In genomic region chr1:39094685-39095084, GRCh38 we compare ENCODE assay signal across 1 cellular context.
A peak's percentile ranks its signal among the peaks of the same experiment; 100 is the strongest.
TF ChIP-seq lines count a peak whose summit lies in the region.

No MANE protein-coding gene starts in this region.

TF ChIP-seq in HepG2, 621 proteins besides CTCF, POLR2A, EP300 and RAD21 (continued from another document and continues in another):
- TF ChIP-seq PBX3 (CRISPR knock-in tag; IDR thresholded peaks at IDR 0.05; ENCODE audit: borderline replicate concordance) (no peak), ZNF644 (CRISPR knock-in tag; IDR thresholded peaks at IDR 0.05; ENCODE audit: low read depth) (no peak), ZNF207 (IDR thresholded peaks at IDR 0.05; ENCODE audit: borderline replicate concordance) (no peak), KMT2A (CRISPR knock-in tag; IDR thresholded peaks at IDR 0.05) (no peak), ZNF101 (CRISPR knock-in tag; IDR thresholded peaks at IDR 0.05; ENCODE audit: borderline replicate concordance, low read depth) (no peak), KDM1A (CRISPR knock-in tag; IDR thresholded peaks at IDR 0.05) (peak; percentile 25; the same call in 1 of the 2 replicates), KDM3A (CRISPR knock-in tag; IDR thresholded peaks at IDR 0.05; ENCODE audit: low read depth) (no peak), GTF2F1 (IDR thresholded peaks at IDR 0.05; ENCODE audit: low read length) (no peak), THAP11 (CRISPR knock-in tag; IDR thresholded peaks at IDR 0.05) (no peak), PRPF4 (IDR thresholded peaks at IDR 0.05; ENCODE audit: low read depth, low read length, poor library complexity, severe bottlenecking) (no peak), SRSF9 (IDR thresholded peaks at IDR 0.05; ENCODE audit: borderline replicate concordance, insufficient read depth, low read depth, low read length, poor library complexity, severe bottlenecking) (no peak), ZFP36L2 (CRISPR knock-in tag; IDR thresholded peaks at IDR 0.05) (no peak), ETV5 (CRISPR knock-in tag; IDR thresholded peaks at IDR 0.05; ENCODE audit: borderline replicate concordance) (peak; percentile 35; the same call in 1 of the 2 replicates), STAG1 (CRISPR knock-in tag; IDR thresholded peaks at IDR 0.05) (no peak), ZFP62 (CRISPR knock-in tag; IDR thresholded peaks at IDR 0.05) (no peak), ZNF232 (CRISPR knock-in tag; IDR thresholded peaks at IDR 0.05; ENCODE audit: borderline replicate concordance) (no peak), SMAD1 (CRISPR knock-in tag; IDR thresholded peaks at IDR 0.05; ENCODE audit: borderline replicate concordance, low read depth) (no peak), TRIM22 (IDR thresholded peaks at IDR 0.05) (no peak), FOXP1 (IDR thresholded peaks at IDR 0.05) (no peak), FOXP1 (CRISPR knock-in tag; IDR thresholded peaks at IDR 0.05) (peak; percentile 66), U2AF2 (IDR thresholded peaks at IDR 0.05; ENCODE audit: low read depth, low read length) (no peak), FOXM1 (CRISPR knock-in tag; IDR thresholded peaks at IDR 0.05) (no peak), NRL (CRISPR knock-in tag; IDR thresholded peaks at IDR 0.05; ENCODE audit: borderline replicate concordance) (no peak), ZNF556 (CRISPR knock-in tag; IDR thresholded peaks at IDR 0.05; ENCODE audit: borderline replicate concordance) (no peak), RXRB (CRISPR knock-in tag; IDR thresholded peaks at IDR 0.05; ENCODE audit: borderline replicate concordance) (no peak), ZBTB7A (CRISPR knock-in tag; IDR thresholded peaks at IDR 0.05) (no peak), ZSCAN5A (CRISPR knock-in tag; IDR thresholded peaks at IDR 0.05; ENCODE audit: borderline replicate concordance) (no peak), ZNF142 (CRISPR knock-in tag; IDR thresholded peaks at IDR 0.05) (no peak), AKNA (CRISPR knock-in tag; IDR thresholded peaks at IDR 0.05; ENCODE audit: borderline replicate concordance) (no peak), HHEX (CRISPR knock-in tag; IDR thresholded peaks at IDR 0.05) (no peak), RBM39 (IDR thresholded peaks at IDR 0.05; ENCODE audit: low read depth, low read length, poor library complexity, severe bottlenecking) (no peak), CREM (IDR thresholded peaks at IDR 0.05) (no peak), CREM (CRISPR knock-in tag; IDR thresholded peaks at IDR 0.05) (no peak), CC2D1A (CRISPR knock-in tag; IDR thresholded peaks at IDR 0.05) (no peak), HDAC6 (IDR thresholded peaks at IDR 0.05; ENCODE audit: low read depth, low read length) (no peak), ZNF251 (CRISPR knock-in tag; IDR thresholded peaks at IDR 0.05) (no peak), GATAD2A (CRISPR knock-in tag; IDR thresholded peaks at IDR 0.05) (peak; percentile 16; the same call in 1 of the 2 replicates), THRA (CRISPR knock-in tag; IDR thresholded peaks at IDR 0.05; ENCODE audit: borderline replicate concordance) (no peak), ZSCAN22 (CRISPR knock-in tag; IDR thresholded peaks at IDR 0.05) (no peak), ZBTB4 (CRISPR knock-in tag; IDR thresholded peaks at IDR 0.05; ENCODE audit: borderline replicate concordance) (no peak), YEATS2 (CRISPR knock-in tag; IDR thresholded peaks at IDR 0.05; ENCODE audit: borderline replicate concordance) (no peak)
